In the genomic region with DNA sequence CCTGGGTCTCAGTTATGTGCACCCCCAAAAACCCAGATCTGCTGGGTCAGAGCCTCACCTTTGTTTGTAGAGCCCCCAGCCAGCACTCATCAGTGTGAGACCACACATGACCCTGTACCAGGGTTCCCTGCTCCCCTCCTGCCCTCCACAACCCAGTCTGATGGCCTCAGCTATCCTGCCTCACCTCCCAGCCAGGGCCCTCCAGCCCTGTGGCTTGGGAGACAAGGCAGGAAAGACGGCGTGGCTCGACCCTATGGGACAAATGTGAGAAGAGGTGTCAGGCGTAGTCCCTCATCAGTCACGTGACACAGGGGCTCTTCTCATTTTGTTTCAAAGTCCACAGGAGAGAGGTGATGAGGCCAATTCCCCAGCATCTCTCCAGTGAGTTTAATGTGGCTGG, we compare ENCODE assay signal across 16 cellular contexts. TPM values are rescaled to one million over a fixed set of nuclear protein-coding genes. Genes with fewer than 3 reads are reported as not detected.
A peak's percentile ranks its signal among the peaks of the same experiment; 100 is the strongest.
DNase-seq lines count a peak whose midpoint lies in the region; ATAC-seq and TF ChIP-seq lines count a peak whose summit lies in the region.
"Had no signal": no experiment of that assay in that cellular context is flagged by ENCODE, and none has a peak within 500 bp of the region (broad histone marks: within the 10 kb centered on the region; RNA-seq: fewer than 3 reads in every experiment).

No MANE protein-coding gene starts in this region.

- H3K27me3 Mint-ChIP-seq in activated CD8-positive, alpha-beta T cell treated with anti-CD3 and anti-CD28 coated beads, Interleukin-2, amount 10 ng/mL, durations not matched to agents 7 days and 5 days (ENCODE audit: low read depth): no peaks in the 10 kb centered on the region

- WGBS in right cardiac atrium: 68% methylated on average over 5 of the region's 5 CpGs

- no peak overlapping the region for H3K4me3 ChIP-seq in right atrium auricular region
- H3K4me3 ChIP-seq in right cardiac atrium (ENCODE audit: low read length): no peak overlapping the region
- H3K4me3 ChIP-seq in coronary artery: no peak overlapping the region
- H3K4me3 ChIP-seq: BLaER1 treated with 17β-estradiol and CSF1 and Interleukin-3, amounts not matched to agents 10 nM and 100 nM; GM23248 had no signal

- H3K27ac ChIP-seq in right atrium auricular region: no peak overlapping the region
- H3K27ac ChIP-seq in right cardiac atrium (ENCODE audit: low read length): no peak overlapping the region
- no peak overlapping the region for H3K27ac ChIP-seq in coronary artery
- H3K27ac ChIP-seq: BLaER1 treated with 17β-estradiol and CSF1 and Interleukin-3, amounts not matched to agents 10 nM and 100 nM; GM23248; HL-60 had no signal

- H3K9me3 ChIP-seq in right atrium auricular region (no peaks in the 10 kb centered on the region), right cardiac atrium (ENCODE audit: control insufficient read depth, low read length) (no peaks in the 10 kb centered on the region)
- H3K9me3 ChIP-seq: BLaER1 treated with 17β-estradiol and CSF1 and Interleukin-3, amounts not matched to agents 10 nM and 100 nM had no signal

- POLR2A ChIA-PET in activated CD8-positive, alpha-beta T cell treated with anti-CD3 and anti-CD28 coated beads, Interleukin-2, amount 10 ng/mL, durations not matched to agents 7 days and 5 days (lab: Charles Lee): no interaction called here

- H3K27ac Mint-ChIP-seq in activated CD8-positive, alpha-beta T cell treated with anti-CD3 and anti-CD28 coated beads, Interleukin-2, amount 10 ng/mL, durations not matched to agents 7 days and 5 days: no peak overlapping the region
- H3K27ac Mint-ChIP-seq: CD4-positive, CD25-positive, alpha-beta regulatory T cell had no signal

- H3K4me3 Mint-ChIP-seq in activated CD8-positive, alpha-beta T cell treated with anti-CD3 and anti-CD28 coated beads, Interleukin-2, amount 10 ng/mL, durations not matched to agents 7 days and 5 days: no peak overlapping the region
- H3K4me3 Mint-ChIP-seq: CD4-positive, CD25-positive, alpha-beta regulatory T cell had no signal

- no peaks in the 10 kb centered on the region for H3K36me3 ChIP-seq in right atrium auricular region
- H3K36me3 ChIP-seq: BLaER1 treated with 17β-estradiol and CSF1 and Interleukin-3, amounts not matched to agents 10 nM and 100 nM had no signal

- H3K27me3 ChIP-seq in right atrium auricular region (no peaks in the 10 kb centered on the region), right cardiac atrium (ENCODE audit: control insufficient read depth, insufficient read depth) (no peaks in the 10 kb centered on the region)
- H3K27me3 ChIP-seq: BLaER1 treated with 17β-estradiol and CSF1 and Interleukin-3, amounts not matched to agents 10 nM and 100 nM had no signal

- CTCF ChIA-PET in activated CD8-positive, alpha-beta T cell treated with anti-CD3 and anti-CD28 coated beads, Interleukin-2, amount 10 ng/mL, durations not matched to agents 7 days and 5 days (lab: Charles Lee): no interaction called here

- DNase-seq in right atrium auricular region (ENCODE audit: low spot score): peak; percentile 47
- no peak for DNase-seq in right cardiac atrium
- peak; percentile 63 for DNase-seq in coronary artery (ENCODE audit: low spot score)
- peak; percentile 4 for DNase-seq in omental fat pad (ENCODE audit: low spot score)
- no peak for DNase-seq in activated CD8-positive, alpha-beta T cell treated with anti-CD3 and anti-CD28 coated beads, Interleukin-2, amount 10 ng/mL, durations not matched to agents 7 days and 5 days
- DNase-seq in stimulated activated naive CD4-positive, alpha-beta T cell (lab: John Stamatoyannopoulos, UW): no peak
- DNase-seq in cerebellar nuclear complex (lab: John Stamatoyannopoulos, UW): no peak
- DNase-seq: ACHN; CD4-positive, CD25-positive, alpha-beta regulatory T cell; DMS53; GF-D8; GM23248 had no signal

- peaks cover 0 to 5% of the 10 kb centered on the region in 2 donors for H3K4me1 ChIP-seq in right atrium auricular region
- no peaks in the 10 kb centered on the region for H3K4me1 ChIP-seq in right cardiac atrium (ENCODE audit: control insufficient read depth, insufficient read depth, low read length)
- H3K4me1 ChIP-seq: BLaER1 treated with 17β-estradiol and CSF1 and Interleukin-3, amounts not matched to agents 10 nM and 100 nM had no signal

- no peaks in the 10 kb centered on the region for H3K36me3 Mint-ChIP-seq in activated CD8-positive, alpha-beta T cell treated with anti-CD3 and anti-CD28 coated beads, Interleukin-2, amount 10 ng/mL, durations not matched to agents 7 days and 5 days (ENCODE audit: low read depth)
- H3K36me3 Mint-ChIP-seq: CD4-positive, CD25-positive, alpha-beta regulatory T cell had no signal

- TF ChIP-seq CTCF in right atrium auricular region (IDR thresholded peaks at IDR 0.05) (no peak), coronary artery (IDR thresholded peaks at IDR 0.05) (no peak), omental fat pad (IDR thresholded peaks at IDR 0.05) (no peak)

- no peaks in the 10 kb centered on the region for H3K9me3 Mint-ChIP-seq in activated CD8-positive, alpha-beta T cell treated with anti-CD3 and anti-CD28 coated beads, Interleukin-2, amount 10 ng/mL, durations not matched to agents 7 days and 5 days (ENCODE audit: insufficient read depth)

- ATAC-seq in right cardiac atrium (no peak), omental fat pad (ENCODE audit: low FRiP score) (no peak)
- no peak for ATAC-seq in activated CD8-positive, alpha-beta T cell treated with anti-CD3 and anti-CD28 coated beads, Interleukin-2, amount 10 ng/mL, durations not matched to agents 7 days and 5 days
- ATAC-seq: HCT116 had no signal

- intact Hi-C loops in right cardiac atrium (cut with DNase I): no loop called here

- H3K4me1 Mint-ChIP-seq in activated CD8-positive, alpha-beta T cell treated with anti-CD3 and anti-CD28 coated beads, Interleukin-2, amount 10 ng/mL, durations not matched to agents 7 days and 5 days (ENCODE audit: low read depth): no peaks in the 10 kb centered on the region
- H3K4me1 Mint-ChIP-seq: CD4-positive, CD25-positive, alpha-beta regulatory T cell had no signal

RNA-seq across cellular contexts. Expression of gene PRR23E, which starts 28.3 kb away (rescaled TPM):
- total RNA-seq in right atrium auricular region (not detected), right cardiac atrium (not detected), omental fat pad (not detected)
- not detected for polyA plus RNA-seq in right cardiac atrium
- total RNA-seq in activated CD8-positive, alpha-beta T cell treated with anti-CD3 and anti-CD28 coated beads, Interleukin-2, amount 10 ng/mL, durations not matched to agents 7 days and 5 days: not detected
- total RNA-seq: A172; CD4-positive, CD25-positive, alpha-beta regulatory T cell; GM23248 had no signal
- polyA plus RNA-seq: CD4-positive, CD25-positive, alpha-beta regulatory T cell; GM23248 had no signal

Comparison
In these comparisons a context has a peak if more than half of its experiments do, and no peak if none do; other contexts are left out.
1. DNase-seq: peak in right atrium auricular region (single experiment), coronary artery (single experiment) and omental fat pad (single experiment); none in right cardiac atrium (0 of 3), activated CD8-positive, alpha-beta T cell treated with anti-CD3 and anti-CD28 coated beads, Interleukin-2, amount 10 ng/mL, durations not matched to agents 7 days and 5 days (single experiment), stimulated activated naive CD4-positive, alpha-beta T cell (0 of 6) and cerebellar nuclear complex (0 of 2).